Comparison of ENCODE assay signal across 10 cellular contexts in the genomic region with DNA sequence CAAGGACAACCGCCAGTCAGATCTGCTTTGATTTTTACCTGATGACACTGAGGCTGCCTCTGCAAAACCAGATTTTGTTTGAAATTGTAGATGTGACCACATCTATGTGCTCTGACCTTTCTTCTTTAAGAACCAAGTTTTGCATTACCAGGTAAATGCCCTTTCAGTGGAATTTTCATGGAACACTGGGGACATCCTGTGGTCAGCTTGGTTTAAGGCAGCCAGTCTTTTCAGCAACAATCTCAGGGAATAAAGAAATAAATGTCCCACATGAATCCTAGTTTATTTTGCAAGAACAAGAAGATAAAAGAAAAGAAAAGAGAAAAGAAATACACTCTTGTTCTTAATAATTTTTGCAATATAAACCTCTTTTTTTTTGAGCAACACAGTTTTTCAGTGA.
DNase-seq lines count a peak whose midpoint lies in the region; ATAC-seq, FAIRE-seq and TF ChIP-seq lines count a peak whose summit lies in the region.
"Had no signal": no experiment of that assay in that cellular context is flagged by ENCODE, and none has a peak within 500 bp of the region (broad histone marks: within the 10 kb centered on the region; RNA-seq: fewer than 3 reads in every experiment).

No MANE protein-coding gene starts in this region.

- H3K4me1 Mint-ChIP-seq in activated naive CD8-positive, alpha-beta T cell treated with anti-CD3 and anti-CD28 coated beads, Interleukin-2, amount 50 U/mL, for 24 hours, result no peaks in the 10 kb centered on the region

- H3K27ac ChIP-seq in HEK293 (ENCODE audit: extremely low read depth, low read depth, low read length) (no peak overlapping the region), VCaP (peak overlapping the region; percentile 98; the same call in 1 of the 2 replicates), kidney (ENCODE audit: low read depth in 2 of 2, low read length in 2 of 2) (peak overlapping the region in 1 of 2 donors; percentile 17)

- H3K27ac Mint-ChIP-seq in activated naive CD8-positive, alpha-beta T cell treated with anti-CD3 and anti-CD28 coated beads, Interleukin-2, amount 50 U/mL, for 24 hours, result no peak overlapping the region

- no peaks in the 10 kb centered on the region for H3K36me3 Mint-ChIP-seq in activated naive CD8-positive, alpha-beta T cell treated with anti-CD3 and anti-CD28 coated beads, Interleukin-2, amount 50 U/mL, for 24 hours (ENCODE audit: low read depth)

- CTCF ChIA-PET in HEK293 (lab: Yijun Ruan, JAX), result interaction anchor here (0.6 to 2.3 kb wide), 12 partner anchors 8 to 1783 kb away, joined by 3 to 13 read pairs (median 4); no protein-coding TSS in a partner anchor

- H3K9me3 Mint-ChIP-seq in activated naive CD8-positive, alpha-beta T cell treated with anti-CD3 and anti-CD28 coated beads, Interleukin-2, amount 50 U/mL, for 24 hours, result no peaks in the 10 kb centered on the region

- FAIRE-seq in kidney (lab: Jason Lieb, UNC), result peak; percentile 76

- no peak for DNase-seq in AG09309 (ENCODE audit: low read depth)
- no peak for DNase-seq in kidney
- DNase-seq in posterior cingulate gyrus, result no peak
- DNase-seq in stimulated activated CD4-positive, alpha-beta T cell treated with anti-CD3 and anti-CD28 coated beads, Interleukin-1b, Interleukin-23, amount 100 ng/mL, for 48 hours, result no peak
- DNase-seq in activated naive CD8-positive, alpha-beta T cell treated with anti-CD3 and anti-CD28 coated beads, Interleukin-2, amount 50 U/mL, for 24 hours, result no peak
- DNase-seq: activated effector memory CD4-positive, alpha-beta T cell treated with Interleukin-2 at 50 U/mL for 16 hours; NCI-H1694 treated with DMSO at 0.1 percent for 48 hours had no signal

- no peak overlapping the region for H3K4me3 Mint-ChIP-seq in activated naive CD8-positive, alpha-beta T cell treated with anti-CD3 and anti-CD28 coated beads, Interleukin-2, amount 50 U/mL, for 24 hours

- intact Hi-C loops in kidney (cut with DNase I), result no loop called here
- intact Hi-C loops in posterior cingulate gyrus (cut with DNase I), result no loop called here

- TF ChIP-seq CTCF in AG09309 (IDR thresholded peaks at IDR 0.05; ENCODE audit: control insufficient read depth, insufficient read depth, low read depth, low read length, missing control alignments) (peak; percentile 17), HEK293 (tag by site-specific recombination; IDR thresholded peaks at IDR 0.05) (peak; percentile 58), VCaP (conservative IDR thresholded peaks at IDR 0.05) (peak; percentile 83), kidney (IDR thresholded peaks at IDR 0.05; ENCODE audit: borderline replicate concordance, extremely low read depth, insufficient read depth) (peak; percentile 68)

- H3K36me3 ChIP-seq in HEK293 (ENCODE audit: control insufficient read depth in 2 of 2, insufficient read depth in 1 of 2, low read length in 2 of 2), result no peaks in the 10 kb centered on the region
- H3K36me3 ChIP-seq in kidney (ENCODE audit: control insufficient read depth in 1 of 2, insufficient read depth in 2 of 2, low read length in 2 of 2), result no peaks in the 10 kb centered on the region

- H3K4me1 ChIP-seq in HEK293 (ENCODE audit: control insufficient read depth, insufficient read depth, low read length), result no peaks in the 10 kb centered on the region
- peaks cover 0 to 8% of the 10 kb centered on the region in 2 donors for H3K4me1 ChIP-seq in kidney (ENCODE audit: control insufficient read depth in 1 of 2, insufficient read depth in 1 of 2, low read depth in 1 of 2, low read length in 2 of 2)

- POLR2A ChIA-PET in HEK293 (lab: Yijun Ruan, JAX), result no interaction called here

- peaks cover 12% of the 10 kb centered on the region for H3K27me3 Mint-ChIP-seq in activated naive CD8-positive, alpha-beta T cell treated with anti-CD3 and anti-CD28 coated beads, Interleukin-2, amount 50 U/mL, for 24 hours

- no peak overlapping the region for H3K4me3 ChIP-seq in AG09309 (ENCODE audit: control insufficient read depth, low read depth, low read length)
- no peak overlapping the region for H3K4me3 ChIP-seq in HEK293 (ENCODE audit: low read depth, low read length)
- peak overlapping the region in 1 of 2 donors; percentile 6 for H3K4me3 ChIP-seq in kidney (ENCODE audit: low read length in 2 of 2)

- H3K9me3 ChIP-seq in HEK293 (ENCODE audit: control insufficient read depth, insufficient read depth, low read depth, low read length), result no peaks in the 10 kb centered on the region
- H3K9me3 ChIP-seq in kidney (ENCODE audit: control insufficient read depth in 1 of 2, low read length in 2 of 2), result no peaks in the 10 kb centered on the region

- no peak for ATAC-seq in HG03280 (IDR thresholded peaks at IDR 0.05; ENCODE audit: unreplicated experiment)
- ATAC-seq in activated naive CD8-positive, alpha-beta T cell treated with anti-CD3 and anti-CD28 coated beads, Interleukin-2, amount 50 U/mL, for 24 hours, result no peak

- H3K9ac ChIP-seq in kidney (ENCODE audit: low read length in 2 of 2), result peak overlapping the region in 1 of 2 donors; percentile 42

TF ChIP-seq in HEK293, 187 proteins besides CTCF, POLR2A, EP300 and RAD21:
- TF ChIP-seq ZNF654 (tag by site-specific recombination; IDR thresholded peaks at IDR 0.05; ENCODE audit: low read depth) (peak; percentile 69), ZNF132 (tag by site-specific recombination; IDR thresholded peaks at IDR 0.05; ENCODE audit: borderline replicate concordance) (no peak), KLF10 (tag by site-specific recombination; IDR thresholded peaks at IDR 0.05) (no peak)
- TF ChIP-seq, protein P1, sequence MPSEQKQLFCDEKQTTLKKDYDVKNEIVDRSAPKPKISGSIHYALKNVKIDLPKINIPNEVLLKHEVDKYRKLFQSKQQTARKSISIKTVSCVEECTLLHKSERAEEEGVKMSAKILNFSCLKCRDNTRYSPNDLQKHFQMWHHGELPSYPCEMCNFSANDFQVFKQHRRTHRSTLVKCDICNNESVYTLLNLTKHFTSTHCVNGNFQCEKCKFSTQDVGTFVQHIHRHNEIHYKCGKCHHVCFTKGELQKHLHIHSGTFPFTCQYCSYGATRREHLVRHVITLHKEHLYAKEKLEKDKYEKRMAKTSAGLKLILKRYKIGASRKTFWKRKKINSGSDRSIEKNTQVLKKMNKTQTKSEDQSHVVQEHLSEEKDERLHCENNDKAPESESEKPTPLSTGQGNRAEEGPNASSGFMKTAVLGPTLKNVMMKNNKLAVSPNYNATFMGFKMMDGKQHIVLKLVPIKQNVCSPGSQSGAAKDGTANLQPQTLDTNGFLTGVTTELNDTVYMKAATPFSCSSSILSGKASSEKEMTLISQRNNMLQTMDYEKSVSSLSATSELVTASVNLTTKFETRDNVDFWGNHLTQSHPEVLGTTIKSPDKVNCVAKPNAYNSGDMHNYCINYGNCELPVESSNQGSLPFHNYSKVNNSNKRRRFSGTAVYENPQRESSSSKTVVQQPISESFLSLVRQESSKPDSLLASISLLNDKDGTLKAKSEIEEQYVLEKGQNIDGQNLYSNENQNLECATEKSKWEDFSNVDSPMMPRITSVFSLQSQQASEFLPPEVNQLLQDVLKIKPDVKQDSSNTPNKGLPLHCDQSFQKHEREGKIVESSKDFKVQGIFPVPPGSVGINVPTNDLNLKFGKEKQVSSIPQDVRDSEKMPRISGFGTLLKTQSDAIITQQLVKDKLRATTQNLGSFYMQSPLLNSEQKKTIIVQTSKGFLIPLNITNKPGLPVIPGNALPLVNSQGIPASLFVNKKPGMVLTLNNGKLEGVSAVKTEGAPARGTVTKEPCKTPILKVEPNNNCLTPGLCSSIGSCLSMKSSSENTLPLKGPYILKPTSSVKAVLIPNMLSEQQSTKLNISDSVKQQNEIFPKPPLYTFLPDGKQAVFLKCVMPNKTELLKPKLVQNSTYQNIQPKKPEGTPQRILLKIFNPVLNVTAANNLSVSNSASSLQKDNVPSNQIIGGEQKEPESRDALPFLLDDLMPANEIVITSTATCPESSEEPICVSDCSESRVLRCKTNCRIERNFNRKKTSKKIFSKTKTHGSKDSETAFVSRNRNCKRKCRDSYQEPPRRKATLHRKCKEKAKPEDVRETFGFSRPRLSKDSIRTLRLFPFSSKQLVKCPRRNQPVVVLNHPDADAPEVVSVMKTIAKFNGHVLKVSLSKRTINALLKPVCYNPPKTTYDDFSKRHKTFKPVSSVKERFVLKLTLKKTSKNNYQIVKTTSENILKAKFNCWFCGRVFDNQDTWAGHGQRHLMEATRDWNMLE (tag by site-specific recombination; conservative IDR thresholded peaks at IDR 0.05; ENCODE audit: low read depth), result no peak

Comparison
In these comparisons a context has a peak if more than half of its experiments do, and no peak if none do; other contexts are left out.
1. CTCF ChIP-seq: peak in every context shown above with its lines; median percentile 83 in VCaP; 68 in kidney; 58 in HEK293; 17 in AG09309.